Comparison of ENCODE assay signal across 10 cellular contexts in the genomic region with DNA sequence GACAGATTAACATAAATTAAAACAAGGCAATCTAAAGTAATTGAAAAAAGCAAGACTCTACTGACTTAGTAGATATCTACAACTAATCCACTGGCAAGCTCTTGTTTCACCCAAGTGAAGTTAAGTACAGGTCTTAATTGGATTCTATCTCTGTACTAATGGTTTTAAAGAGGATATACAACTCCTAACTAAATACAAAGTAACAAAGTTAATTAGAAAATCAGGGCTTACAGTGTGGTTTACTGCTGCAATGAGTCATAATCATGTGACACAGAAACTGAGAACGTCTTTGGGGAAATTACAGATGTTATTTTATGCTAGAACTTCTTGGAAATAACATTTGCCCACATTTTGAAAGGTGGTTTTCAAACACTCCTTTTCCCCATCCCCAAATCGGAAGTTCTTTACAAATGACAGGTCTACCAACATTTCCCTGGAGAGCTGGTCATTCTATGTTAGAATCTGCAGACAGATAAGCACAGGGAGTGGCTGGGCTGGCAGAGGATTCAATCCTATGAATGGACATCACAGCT.
DNase-seq lines count a peak whose midpoint lies in the region; ATAC-seq and TF ChIP-seq lines count a peak whose summit lies in the region.
"Had no signal": no experiment of that assay in that cellular context is flagged by ENCODE, and none has a peak within 500 bp of the region (broad histone marks: within the 10 kb centered on the region; RNA-seq: fewer than 3 reads in every experiment).

No MANE protein-coding gene starts in this region.

- H3K9me3 ChIP-seq in T-helper 17 cell (ENCODE audit: control insufficient read depth, low read length, poor library complexity, severe bottlenecking) (no peaks in the 10 kb centered on the region), spleen (no peaks in the 10 kb centered on the region)

- peaks cover 0 to 20% (median 0%) of the 10 kb centered on the region in 6 donors for H3K36me3 ChIP-seq in spleen

- H3K9me3 Mint-ChIP-seq in naive thymus-derived CD8-positive, alpha-beta T cell, result no peaks in the 10 kb centered on the region

- no peaks in the 10 kb centered on the region for H3K27me3 Mint-ChIP-seq in T-helper 17 cell
- H3K27me3 Mint-ChIP-seq in naive thymus-derived CD8-positive, alpha-beta T cell, result no peaks in the 10 kb centered on the region

- no peak overlapping the region for H3K27ac ChIP-seq in spleen
- H3K27ac ChIP-seq: skin epidermis had no signal

- H3K4me1 Mint-ChIP-seq in T-helper 17 cell, result peaks cover 6% of the 10 kb centered on the region
- peaks cover 0 to 7% (median 2%) of the 10 kb centered on the region in 4 donors for H3K4me1 Mint-ChIP-seq in naive thymus-derived CD8-positive, alpha-beta T cell

- no peak overlapping the region for H3K27ac Mint-ChIP-seq in T-helper 17 cell
- peak overlapping the region in 2 of 10 donors; percentile 8 to 45 for H3K27ac Mint-ChIP-seq in naive thymus-derived CD8-positive, alpha-beta T cell

- peaks cover 3% of the 10 kb centered on the region for H3K36me3 Mint-ChIP-seq in T-helper 17 cell (ENCODE audit: low read depth)
- peaks cover 18 to 50% (median 47%) of the 10 kb centered on the region in 3 donors for H3K36me3 Mint-ChIP-seq in naive thymus-derived CD8-positive, alpha-beta T cell

- intact Hi-C loops in spleen (cut with DNase I; ENCODE audit: low total_unique reads), result no loop called here

- no peaks in the 10 kb centered on the region for H3K27me3 ChIP-seq in spleen (replicated peaks in 1 of 7)

- ATAC-seq in GM18502 (IDR thresholded peaks at IDR 0.05; ENCODE audit: poor library complexity, unreplicated experiment) (peak; percentile 66), HG02642 (IDR thresholded peaks at IDR 0.05; ENCODE audit: poor library complexity, unreplicated experiment) (peak; percentile 64), T-helper 17 cell (peak; percentile 36)
- ATAC-seq in naive thymus-derived CD8-positive, alpha-beta T cell, result no peak

- no peak for TF ChIP-seq POLR2A in spleen (IDR thresholded peaks at IDR 0.05)

- no peak overlapping the region for H3K4me3 Mint-ChIP-seq in T-helper 17 cell
- no peak overlapping the region for H3K4me3 Mint-ChIP-seq in naive thymus-derived CD8-positive, alpha-beta T cell

- TF ChIP-seq CTCF in spleen (IDR thresholded peaks at IDR 0.05 in 8 of 11, conservative IDR thresholded peaks at IDR 0.05 in 3 of 11), result no peak

- POLR2A ChIA-PET in naive thymus-derived CD8-positive, alpha-beta T cell (lab: Charles Lee), result no interaction called here

- DNase-seq in T-helper 17 cell (no peak), kidney glomerular epithelial cell (lab: John Stamatoyannopoulos, UW) (peak; percentile 9), C1 segment of cervical spinal cord (lab: John Stamatoyannopoulos, UW) (no peak), spleen (no peak)
- DNase-seq in stimulated activated CD4-positive, alpha-beta T cell treated with anti-CD3 and anti-CD28 coated beads, Interleukin-4, amount 100 ng/mL, for 24 hours, result no peak
- no peak for DNase-seq in naive thymus-derived CD8-positive, alpha-beta T cell
- DNase-seq: SIG-M5 had no signal

- no peak overlapping the region for H3K4me3 ChIP-seq in spleen
- H3K4me3 ChIP-seq: skin epidermis had no signal

- peaks cover 0 to 4% (median 0%) of the 10 kb centered on the region in 6 donors for H3K4me1 ChIP-seq in spleen

- 35 to 58% (median 48%) methylated on average over 2 of the region's 2 CpGs for WGBS in spleen, 5 donors

Comparison
In these comparisons a context has a peak if more than half of its experiments do, and no peak if none do; other contexts are left out.
1. ATAC-seq: peak in GM18502 (single experiment), HG02642 (single experiment) and T-helper 17 cell (single experiment); none in naive thymus-derived CD8-positive, alpha-beta T cell (0 of 2).